Comparison of ENCODE assay signal across 8 cellular contexts in genomic region chr4:6575503-6576240, GRCh38. TPM values are rescaled to one million over a fixed set of nuclear protein-coding genes. Genes with fewer than 3 reads are reported as not detected.
DNase-seq lines count a peak whose midpoint lies in the region; TF ChIP-seq lines count a peak whose summit lies in the region.

No MANE protein-coding gene starts in this region.

- no peaks in the 10 kb centered on the region for H3K9me3 ChIP-seq in OCI-LY7 (ENCODE audit: low read length)
- no peaks in the 10 kb centered on the region for H3K9me3 ChIP-seq in esophagus muscularis mucosa

- no peaks in the 10 kb centered on the region; the same call in 1 of the 2 replicates for H3K79me2 ChIP-seq in OCI-LY7 (ENCODE audit: insufficient read depth, low read depth, low read length)

- peak overlapping the region; percentile 91 for H3K4me3 ChIP-seq in GM08714 (ENCODE audit: low read length)
- peak overlapping the region; percentile 89 for H3K4me3 ChIP-seq in OCI-LY7 (ENCODE audit: low read depth, low read length, poor library complexity, severe bottlenecking)
- H3K4me3 ChIP-seq in esophagus muscularis mucosa = peak overlapping the region; percentile 71 to 95 (median 82)

- WGBS in esophagus muscularis mucosa = 82% methylated on average over 4 of the region's 17 CpGs

- H3K27ac ChIP-seq in OCI-LY7 (ENCODE audit: low read depth, low read length, poor library complexity, severe bottlenecking) = no peak overlapping the region
- H3K27ac ChIP-seq in esophagus muscularis mucosa (replicated peaks in 1 of 4) = peak overlapping the region; percentile 69 to 82 (median 78)

- TF ChIP-seq POLR2A in esophagus muscularis mucosa (IDR thresholded peaks at IDR 0.05; ENCODE audit: low read depth) = no peak

- H3K4me1 ChIP-seq in OCI-LY7 (ENCODE audit: insufficient read depth, low read length, poor library complexity, severe bottlenecking) = peaks cover 9% of the 10 kb centered on the region
- H3K4me1 ChIP-seq in esophagus muscularis mucosa = peaks cover 13 to 29% (median 23%) of the 10 kb centered on the region in 4 donors

- POLR2A ChIA-PET in OCI-LY7 (lab: Charles Lee) = interaction anchor here (1.2 kb wide), 2 partner anchors 58 to 333 kb away, joined by 3 to 6 read pairs; no protein-coding TSS in a partner anchor

- no peaks in the 10 kb centered on the region for H3K9me2 ChIP-seq in OCI-LY7 (ENCODE audit: insufficient read depth, low read length)

- no peak for TF ChIP-seq EP300 in esophagus muscularis mucosa (IDR thresholded peaks at IDR 0.05)

- peak overlapping the region; percentile 89 for H3K4me2 ChIP-seq in OCI-LY7 (ENCODE audit: low read length)

- intact Hi-C loops in OCI-LY7 (cut with micrococcal nuclease; ENCODE audit: unreplicated experiment) (no loop called here), esophagus muscularis mucosa (cut with DNase I) (no loop called here), head of caudate nucleus (cut with DNase I) (no loop called here)

- H3K9me3 Mint-ChIP-seq in progenitor cell of endocrine pancreas (ENCODE audit: low read depth) = no peaks in the 10 kb centered on the region

- TF ChIP-seq CTCF in OCI-LY7 (conservative IDR thresholded peaks at IDR 0.05; ENCODE audit: low read length) (no peak), esophagus muscularis mucosa (IDR thresholded peaks at IDR 0.05) (no peak), progenitor cell of endocrine pancreas (IDR thresholded peaks at IDR 0.05; ENCODE audit: unreplicated experiment) (no peak)

- DNase-seq in OCI-LY7 (ENCODE audit: low spot score) (no peak), esophagus muscularis mucosa (ENCODE audit: extremely low spot score) (no peak), progenitor cell of endocrine pancreas (ENCODE audit: low spot score, unreplicated experiment) (no peak), head of caudate nucleus (no peak), NCI-H524 (lab: John Stamatoyannopoulos, UW) (no peak), NCI-H524 treated with DMSO at 0.1 percent for 48 hours (lab: John Stamatoyannopoulos, UW) (no peak), NCI-H187 treated with DMSO at 0.1 percent for 48 hours (lab: John Stamatoyannopoulos, UW) (no peak)

- peaks cover 13% of the 10 kb centered on the region for H3K36me3 Mint-ChIP-seq in progenitor cell of endocrine pancreas (ENCODE audit: insufficient read depth)

- CTCF ChIA-PET in OCI-LY7 (lab: Charles Lee; ENCODE audit: unreplicated experiment) = interaction anchor here (0.5 to 1.0 kb wide), 2 partner anchors 16 to 64 kb away, joined by 3 to 5 read pairs; no protein-coding TSS in a partner anchor

- peaks cover 21% of the 10 kb centered on the region for H3K27me3 Mint-ChIP-seq in progenitor cell of endocrine pancreas

- H2AFZ ChIP-seq in OCI-LY7 (ENCODE audit: low read length) = peak overlapping the region; percentile 87

- no peaks in the 10 kb centered on the region for H3K4me1 Mint-ChIP-seq in progenitor cell of endocrine pancreas (ENCODE audit: low read depth)

- H3K36me3 ChIP-seq in OCI-LY7 (ENCODE audit: insufficient read depth, low read length) = peaks cover 33% of the 10 kb centered on the region
- H3K36me3 ChIP-seq in esophagus muscularis mucosa = peaks cover 12 to 44% (median 34%) of the 10 kb centered on the region in 4 donors

- no peaks in the 10 kb centered on the region for H4K20me1 ChIP-seq in OCI-LY7 (ENCODE audit: insufficient read depth, low read length)

- no TSS peak for BruUV-seq in OCI-LY7 (replicated peaks; lab: Mats Ljungman, UMichigan)

- H3K27ac Mint-ChIP-seq in progenitor cell of endocrine pancreas = no peak overlapping the region

- H3K27me3 ChIP-seq in esophagus muscularis mucosa = no peaks in the 10 kb centered on the region

- H3K4me3 Mint-ChIP-seq in progenitor cell of endocrine pancreas (ENCODE audit: low read depth) = peak overlapping the region; percentile 76

RNA-seq across cellular contexts. Expression of gene MAN2B2, which starts 0.7 kb away (rescaled TPM):
- total RNA-seq in OCI-LY7 (2014; rRNA removed; shearing (Covaris generic)) = 11.0 and 13.7 TPM in 2 replicates
- total RNA-seq in OCI-LY7 (2022) (19.4 and 20.4 TPM in 2 replicates), esophagus muscularis mucosa (10 to 100 TPM; 31.9 to 42.0 (median 33.0) TPM), progenitor cell of endocrine pancreas (25.4 and 26.2 TPM in 2 replicates)
